ENCODE assay signal across 1 cellular context in the genomic region with DNA sequence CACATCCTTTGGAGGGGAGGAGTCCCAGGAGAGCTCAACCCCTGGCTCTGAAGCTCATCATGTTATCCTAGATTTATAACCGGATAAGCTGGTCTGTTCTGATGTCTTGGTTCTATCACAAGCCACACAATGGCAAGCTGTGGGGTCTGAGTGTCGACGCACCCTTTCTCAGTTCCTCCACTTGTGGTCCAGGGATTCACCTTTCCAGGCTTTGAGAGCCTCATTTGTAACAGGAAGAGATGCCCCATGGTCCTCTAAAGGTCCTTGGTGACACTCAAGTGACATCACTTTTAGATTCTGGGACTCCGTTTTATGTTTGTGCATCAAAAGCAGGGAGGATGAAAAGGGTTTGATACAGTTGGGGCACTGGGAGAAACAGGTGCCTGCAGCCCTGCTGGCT.
TF ChIP-seq lines count a peak whose summit lies in the region.

No MANE protein-coding gene starts in this region.

TF ChIP-seq in GM12878, 131 proteins besides CTCF, POLR2A, EP300 and RAD21 (continued from another document):
- TF ChIP-seq USF1 (IDR thresholded peaks at IDR 0.05; ENCODE audit: borderline replicate concordance, extremely low read length, insufficient read depth, low read depth, low read length) (no peak), DPF2 (IDR thresholded peaks at IDR 0.05) (0 out of 2 replicates have a peak, but pooled peaks have one; percentile 48), ETV6 (conservative IDR thresholded peaks at IDR 0.05 in 1 of 2, IDR thresholded peaks at IDR 0.05 in 1 of 2; ENCODE audit: borderline replicate concordance in 1 of 2, low read depth in 1 of 2) (peak in 1 of 2 experiments; percentile 43; a peak in 1 of 4 replicates), YY1 (IDR thresholded peaks at IDR 0.05; ENCODE audit: low read depth, low read length) (0 out of 2 replicates have a peak, but pooled peaks have one; percentile 7), HDAC6 (IDR thresholded peaks at IDR 0.05; ENCODE audit: unreplicated experiment) (no peak), ZZZ3 (IDR thresholded peaks at IDR 0.05; ENCODE audit: control insufficient read depth, insufficient read length, low read depth) (no peak), MTA2 (IDR thresholded peaks at IDR 0.05; ENCODE audit: low read depth) (peak; percentile 74), IRF4 (IDR thresholded peaks at IDR 0.05; ENCODE audit: low read depth, low read length) (peak; percentile 80), SREBF2 (IDR thresholded peaks at IDR 0.05; ENCODE audit: low read length) (no peak), CHD1 (IDR thresholded peaks at IDR 0.05; ENCODE audit: low read depth, low read length) (no peak), TCF12 (IDR thresholded peaks at IDR 0.05; ENCODE audit: low read depth, low read length) (no peak), STAT1 (conservative IDR thresholded peaks at IDR 0.05) (no peak), RB1 (IDR thresholded peaks at IDR 0.05; ENCODE audit: borderline replicate concordance) (no peak), FOS (IDR thresholded peaks at IDR 0.05; ENCODE audit: borderline replicate concordance, extremely low read depth, insufficient read length) (no peak), EED (IDR thresholded peaks at IDR 0.05; ENCODE audit: low read depth) (peak; percentile 41; the same call in 1 of the 2 replicates), NRF1 (conservative IDR thresholded peaks at IDR 0.05; ENCODE audit: low read depth, low read length) (no peak), EZH2 (IDR thresholded peaks at IDR 0.05; ENCODE audit: borderline replicate concordance, control insufficient read depth, low read depth, low read length) (no peak), TCF7 (IDR thresholded peaks at IDR 0.05; ENCODE audit: borderline replicate concordance) (no peak), HCFC1 (IDR thresholded peaks at IDR 0.05; ENCODE audit: low read length) (no peak), SPI1 (IDR thresholded peaks at IDR 0.05; ENCODE audit: borderline replicate concordance, insufficient read depth, low read depth, low read length) (peak; percentile 92), MEF2A (IDR thresholded peaks at IDR 0.05; ENCODE audit: insufficient read depth, low read depth, low read length) (no peak), MYB (IDR thresholded peaks at IDR 0.05; ENCODE audit: borderline replicate concordance, low read depth, low read length) (no peak), NR2C1 (IDR thresholded peaks at IDR 0.05) (no peak), IKZF2 (IDR thresholded peaks at IDR 0.05) (peak; percentile 50 to 57; a peak in 2 of 4 replicates), BHLHE40 (IDR thresholded peaks at IDR 0.05; ENCODE audit: borderline replicate concordance in 1 of 2, low read depth in 2 of 2, low read length in 1 of 2) (peak; percentile 19 to 32; a peak in 1 of 4 replicates), SREBF1 (IDR thresholded peaks at IDR 0.05; ENCODE audit: low read length) (no peak), CREM (IDR thresholded peaks at IDR 0.05; ENCODE audit: low read depth) (peak; percentile 51; the same call in 1 of the 2 replicates), REST (IDR thresholded peaks at IDR 0.05; ENCODE audit: low read depth, low read length) (no peak), NR2F1 (conservative IDR thresholded peaks at IDR 0.05) (peak; percentile 63; the same call in 1 of the 2 replicates), HDGF (IDR thresholded peaks at IDR 0.05) (no peak)
- TF ChIP-seq, protein P1, sequence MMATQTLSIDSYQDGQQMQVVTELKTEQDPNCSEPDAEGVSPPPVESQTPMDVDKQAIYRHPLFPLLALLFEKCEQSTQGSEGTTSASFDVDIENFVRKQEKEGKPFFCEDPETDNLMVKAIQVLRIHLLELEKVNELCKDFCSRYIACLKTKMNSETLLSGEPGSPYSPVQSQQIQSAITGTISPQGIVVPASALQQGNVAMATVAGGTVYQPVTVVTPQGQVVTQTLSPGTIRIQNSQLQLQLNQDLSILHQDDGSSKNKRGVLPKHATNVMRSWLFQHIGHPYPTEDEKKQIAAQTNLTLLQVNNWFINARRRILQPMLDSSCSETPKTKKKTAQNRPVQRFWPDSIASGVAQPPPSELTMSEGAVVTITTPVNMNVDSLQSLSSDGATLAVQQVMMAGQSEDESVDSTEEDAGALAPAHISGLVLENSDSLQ (IDR thresholded peaks at IDR 0.05), result peak; percentile 11; the same call in 1 of the 2 replicates
- TF ChIP-seq, protein P2, sequence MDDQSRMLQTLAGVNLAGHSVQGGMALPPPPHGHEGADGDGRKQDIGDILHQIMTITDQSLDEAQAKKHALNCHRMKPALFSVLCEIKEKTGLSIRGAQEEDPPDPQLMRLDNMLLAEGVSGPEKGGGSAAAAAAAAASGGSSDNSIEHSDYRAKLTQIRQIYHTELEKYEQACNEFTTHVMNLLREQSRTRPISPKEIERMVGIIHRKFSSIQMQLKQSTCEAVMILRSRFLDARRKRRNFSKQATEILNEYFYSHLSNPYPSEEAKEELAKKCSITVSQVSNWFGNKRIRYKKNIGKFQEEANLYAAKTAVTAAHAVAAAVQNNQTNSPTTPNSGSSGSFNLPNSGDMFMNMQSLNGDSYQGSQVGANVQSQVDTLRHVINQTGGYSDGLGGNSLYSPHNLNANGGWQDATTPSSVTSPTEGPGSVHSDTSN (IDR thresholded peaks at IDR 0.05; ENCODE audit: insufficient replicate concordance, low read depth, low read length), result no peak
